23 cellular contexts compared by ENCODE assay signal in genomic region chr3:38370861-38371260, GRCh38.
"Had no signal": no experiment of that assay in that cellular context is flagged by ENCODE, and none has a peak within 500 bp of the region (broad histone marks: within the 10 kb centered on the region; RNA-seq: fewer than 3 reads in every experiment).

No MANE protein-coding gene starts in this region.

- H3K9me3 Mint-ChIP-seq: dendritic cell treated with granulocyte-macrophage colony-stimulating factor and Interleukin-4, amounts not matched to agents 40 ng/mL and 50 ng/mL, for 4 days; effector memory CD8-positive, alpha-beta T cell had no signal

- H3K27ac Mint-ChIP-seq: dendritic cell treated with granulocyte-macrophage colony-stimulating factor and Interleukin-4, amounts not matched to agents 40 ng/mL and 50 ng/mL, for 4 days; endodermal cell had no signal

- H3K27me3 Mint-ChIP-seq: dendritic cell treated with granulocyte-macrophage colony-stimulating factor and Interleukin-4, amounts not matched to agents 40 ng/mL and 50 ng/mL, for 4 days; effector memory CD8-positive, alpha-beta T cell had no signal

- H3K4me3 Mint-ChIP-seq: dendritic cell treated with granulocyte-macrophage colony-stimulating factor and Interleukin-4, amounts not matched to agents 40 ng/mL and 50 ng/mL, for 4 days; effector memory CD8-positive, alpha-beta T cell; endodermal cell had no signal

- DNase-seq: colonic mucosa; cortex of kidney; dermis blood vessel endothelial cell; dorsolateral prefrontal cortex; effector CD8-positive, alpha-beta T cell; effector memory CD4-positive, alpha-beta T cell; effector memory CD8-positive, alpha-beta T cell; endodermal cell; erythroblast; esophagus squamous epithelium; foreskin fibroblast; foreskin keratinocyte; foreskin melanocyte; gastrocnemius medialis; glutamatergic neuron; head of caudate nucleus; heart left ventricle; heart right ventricle had no signal

- H3K4me1 Mint-ChIP-seq: endodermal cell had no signal

- FAIRE-seq: colon, endometrium, endothelial cell of umbilical vein, frontal cortex had no signal
